12 cellular contexts compared by ENCODE assay signal in the genomic region with DNA sequence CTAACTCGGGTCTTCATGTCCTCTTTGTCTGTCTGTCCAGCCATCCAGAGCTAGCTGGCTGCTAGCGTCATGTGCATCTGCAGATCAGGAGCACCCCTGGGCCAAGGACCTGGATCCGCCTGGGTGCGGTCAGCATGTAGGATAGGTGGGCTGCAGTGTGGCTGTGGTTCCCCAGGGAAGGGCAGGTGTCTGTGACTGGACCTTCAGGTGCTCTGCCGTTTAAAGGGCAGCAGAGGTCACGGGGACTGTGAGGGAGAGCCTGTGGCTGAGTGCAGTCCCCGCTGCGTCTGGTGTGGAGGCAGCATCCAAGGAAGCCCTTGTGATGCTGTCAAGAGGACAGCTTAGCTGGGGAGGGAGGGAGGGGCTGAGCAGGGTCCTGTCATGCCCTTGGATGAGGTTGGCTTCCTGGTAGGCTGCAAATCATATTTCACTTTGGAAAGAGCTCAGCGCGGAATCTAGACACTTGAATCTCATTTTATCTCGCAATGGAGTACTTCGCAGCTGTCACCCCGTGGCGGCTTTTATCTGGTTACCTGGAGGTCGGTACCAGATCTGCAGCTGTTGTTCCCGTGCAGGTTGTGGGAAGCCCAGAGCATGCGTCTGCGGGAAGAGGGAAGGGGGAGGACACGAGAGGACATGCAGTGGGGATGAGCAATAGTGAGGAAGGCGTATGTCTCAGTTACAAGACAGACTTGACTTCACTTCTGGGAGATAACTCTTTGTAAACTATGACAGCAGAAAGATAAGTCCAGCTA. TPM values are rescaled to one million over a fixed set of nuclear protein-coding genes. Genes with fewer than 3 reads are reported as not detected.
DNase-seq lines count a peak whose midpoint lies in the region; TF ChIP-seq lines count a peak whose summit lies in the region.
"Had no signal": no experiment of that assay in that cellular context is flagged by ENCODE, and none has a peak within 500 bp of the region (broad histone marks: within the 10 kb centered on the region; RNA-seq: fewer than 3 reads in every experiment).

No MANE protein-coding gene starts in this region.

- TF ChIP-seq CTCF in osteoblast (IDR thresholded peaks at IDR 0.05; ENCODE audit: extremely low read depth, low read depth, low read length), result no peak

- H3K79me2 ChIP-seq in osteoblast (ENCODE audit: insufficient read depth, low read length), result no peaks in the 10 kb centered on the region

- H3K27ac ChIP-seq in SJCRH30 (no peak overlapping the region), osteoblast (ENCODE audit: low read depth, low read length) (no peak overlapping the region)
- H3K27ac ChIP-seq: tibial artery had no signal

- H3K4me2 ChIP-seq in osteoblast (ENCODE audit: insufficient read depth, low read length), result no peak overlapping the region

- H3K4me3 ChIP-seq in SJCRH30, result no peak overlapping the region
- H3K4me3 ChIP-seq in osteoblast (ENCODE audit: insufficient read depth, low read length), result no peak overlapping the region
- H3K4me3 ChIP-seq: tibial artery had no signal

- DNase-seq in NCI-H1092 treated with DMSO at 0.1 percent for 48 hours (lab: John Stamatoyannopoulos, UW), result peak; percentile 10
- DNase-seq in NCI-H1092 (lab: John Stamatoyannopoulos, UW), result no peak
- DNase-seq in NCI-H146 (lab: John Stamatoyannopoulos, UW), result peak; percentile 62
- peak; percentile 31 to 49 for DNase-seq in SJCRH30
- peak; percentile 58 for DNase-seq in osteoblast (ENCODE audit: insufficient read length, low spot score, missing footprints)
- DNase-seq in NCI-H774 (lab: John Stamatoyannopoulos, UW), result no peak
- no peak for DNase-seq in D341Med (ENCODE audit: low spot score)
- DNase-seq in activated CD8-positive, alpha-beta memory T cell treated with anti-CD3 and anti-CD28 coated beads for 24 hours, result no peak
- DNase-seq: activated B cell treated with CpG ODN at 0.5 μM for 24 hours; activated naive CD8-positive, alpha-beta T cell treated with anti-CD3 and anti-CD28 coated beads, Interleukin-2, amount 50 U/mL, for 24 hours; nucleus accumbens; tibial artery had no signal

- H3K36me3 ChIP-seq in SJCRH30 (no peaks in the 10 kb centered on the region), osteoblast (ENCODE audit: insufficient read depth, low read length) (no peaks in the 10 kb centered on the region)
- H3K36me3 ChIP-seq: tibial artery had no signal

- no peak overlapping the region for H2AFZ ChIP-seq in osteoblast (ENCODE audit: low read length)

- no peaks in the 10 kb centered on the region for H4K20me1 ChIP-seq in osteoblast (ENCODE audit: insufficient read depth, low read length)

- H3K9me3 ChIP-seq in SJCRH30 (replicated peaks) (no peaks in the 10 kb centered on the region), osteoblast (ENCODE audit: low read depth, low read length) (no peaks in the 10 kb centered on the region)
- H3K9me3 ChIP-seq: tibial artery had no signal

- H3K4me1 ChIP-seq in SJCRH30, result peaks cover 24% of the 10 kb centered on the region
- peaks cover 6% of the 10 kb centered on the region for H3K4me1 ChIP-seq in osteoblast (ENCODE audit: insufficient read depth, low read length)

- H3K27me3 ChIP-seq in SJCRH30 (0 out of 2 replicates have a peak, but pooled peaks cover 6% of the 10 kb centered on the region), osteoblast (ENCODE audit: insufficient read depth, low read length) (no peaks in the 10 kb centered on the region)
- H3K27me3 ChIP-seq: tibial artery had no signal

RNA-seq across cellular contexts. Expression of a gene that starts 5.9 kb away (rescaled TPM):
- total RNA-seq in SJCRH30 (2014; rRNA removed; shearing (Covaris generic)), result 33.3 and 35.8 TPM in 2 replicates
- total RNA-seq in osteoblast, result 48.5 and 48.6 TPM in 2 replicates

RNA-seq across cellular contexts. Expression of a gene that starts 23.5 kb away (rescaled TPM):
- 1.5 and 1.6 TPM in 2 replicates for total RNA-seq in SJCRH30 (2014; rRNA removed; shearing (Covaris generic))
- 42.1 and 46.7 TPM in 2 replicates for total RNA-seq in osteoblast

Comparison
In these comparisons a context has a peak if more than half of its experiments do, and no peak if none do; other contexts are left out.
1. DNase-seq: peak in NCI-H1092 treated with DMSO at 0.1 percent for 48 hours (single experiment), NCI-H146 (single experiment), SJCRH30 (2 of 2) and osteoblast (single experiment); none in NCI-H1092 (single experiment), NCI-H774 (single experiment), D341Med (single experiment) and activated CD8-positive, alpha-beta memory T cell treated with anti-CD3 and anti-CD28 coated beads for 24 hours (single experiment).
2. RNA of a gene that starts 23.5 kb away (total RNA-seq): 42.1 to 46.7 TPM in osteoblast; 1.5 to 1.6 TPM in SJCRH30; every median in the first group is over 10 times any median in the second.